13 cellular contexts compared by ENCODE assay signal in the genomic region with DNA sequence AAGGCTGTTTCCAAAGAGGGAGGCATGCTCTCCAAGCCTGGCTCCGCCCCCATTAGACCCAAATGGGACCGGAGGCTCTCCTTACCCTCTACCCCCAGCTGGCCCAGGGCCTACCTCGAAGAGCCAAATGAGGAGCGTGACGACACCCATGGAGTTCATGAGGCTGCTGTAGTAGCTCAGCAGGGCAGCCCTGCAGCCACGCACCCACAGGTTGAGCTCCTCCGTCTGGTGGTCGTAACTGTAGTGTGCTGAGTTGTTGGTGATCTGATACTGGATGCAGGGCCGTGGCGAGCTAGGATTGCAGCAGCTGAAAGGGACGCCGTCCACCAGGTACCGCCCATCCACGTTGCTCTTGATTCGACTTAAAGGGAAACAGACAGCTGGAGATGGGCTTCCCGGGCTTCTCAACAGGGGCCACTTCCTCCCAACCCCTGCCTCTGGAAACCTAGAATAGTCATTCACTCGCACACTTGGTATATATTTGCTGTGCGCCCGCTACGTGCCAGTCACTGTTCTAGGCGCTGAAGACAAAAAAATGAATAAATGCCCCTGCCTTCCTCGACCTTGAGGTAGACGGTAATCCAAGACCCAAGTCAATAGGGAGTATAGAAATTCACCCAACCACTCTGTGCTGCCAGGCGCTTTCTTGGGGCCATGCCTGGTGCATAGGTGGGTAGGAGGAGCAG. TPM values are rescaled to one million over a fixed set of nuclear protein-coding genes. Genes with fewer than 3 reads are reported as not detected.
A peak's percentile ranks its signal among the peaks of the same experiment; 100 is the strongest.
DNase-seq lines count a peak whose midpoint lies in the region; ATAC-seq and TF ChIP-seq lines count a peak whose summit lies in the region.
"Had no signal": no experiment of that assay in that cellular context is flagged by ENCODE, and none has a peak within 500 bp of the region (broad histone marks: within the 10 kb centered on the region; RNA-seq: fewer than 3 reads in every experiment).

No MANE protein-coding gene starts in this region.

- H3K4me3 ChIP-seq in HUES48 (ENCODE audit: low read depth, low read length) (peak overlapping the region; percentile 3; the same call in 1 of the 2 replicates), astrocyte of the spinal cord (ENCODE audit: low read depth, low read length) (peak overlapping the region; percentile 38), right cardiac atrium (ENCODE audit: low read length) (peak overlapping the region; percentile 27), rectal smooth muscle tissue (ENCODE audit: low read length) (peak overlapping the region; percentile 44), MG63 (no peak overlapping the region)
- H3K4me3 ChIP-seq: SJSA1 had no signal

- peak; percentile 68 to 78 for ATAC-seq in right cardiac atrium
- ATAC-seq: activated CD8-positive, alpha-beta T cell treated with anti-CD3 and anti-CD28 coated beads for 36 hours; natural killer cell treated with Interleukin-12 subunit alpha and Interleukin-12 subunit beta and Interleukin-15 and Interleukin-18, amount 100 ng/mL, for 72 hours had no signal

- in situ Hi-C loops in astrocyte of the spinal cord (cut with HindIII; ENCODE audit: low sequenced_read_pairs), result no loop called here
- in situ Hi-C loops in GM13976 (cut with MboI; ENCODE audit: low sequenced_read_pairs, unreplicated experiment), result no loop called here

- no peak overlapping the region for H3K27ac ChIP-seq in HUES48 (ENCODE audit: low read depth, low read length)
- H3K27ac ChIP-seq in right cardiac atrium (ENCODE audit: low read length), result no peak overlapping the region
- no peak overlapping the region for H3K27ac ChIP-seq in rectal smooth muscle tissue (ENCODE audit: low read depth, low read length)
- H3K27ac ChIP-seq: SJSA1 had no signal

- H3K9me3 ChIP-seq in HUES48 (ENCODE audit: control insufficient read depth, insufficient read depth, low read length), result no peaks in the 10 kb centered on the region
- no peaks in the 10 kb centered on the region for H3K9me3 ChIP-seq in right cardiac atrium (ENCODE audit: control insufficient read depth, low read length)
- H3K9me3 ChIP-seq in MG63, result no peaks in the 10 kb centered on the region
- H3K9me3 ChIP-seq: SJSA1 had no signal

- H3K9ac ChIP-seq in HUES48 (ENCODE audit: low read depth, low read length) (peak overlapping the region; percentile 2; the same call in 1 of the 2 replicates), rectal smooth muscle tissue (ENCODE audit: low read length) (no peak overlapping the region)

- TF ChIP-seq CTCF in astrocyte of the spinal cord (IDR thresholded peaks at IDR 0.05; ENCODE audit: low read depth, low read length) (no peak), GM13976 (IDR thresholded peaks at IDR 0.05; ENCODE audit: borderline replicate concordance, control extremely low read depth, extremely low read depth, insufficient read depth, missing control alignments) (no peak)

- DNase-seq in astrocyte of the spinal cord (ENCODE audit: low read depth, low spot score) (no peak), right cardiac atrium (peak; percentile 69 to 84 (median 74)), NCI-H2081 (lab: John Stamatoyannopoulos, UW) (no peak), MG63 (no peak), NCI-H1694 (lab: John Stamatoyannopoulos, UW) (no peak), GM13976 (ENCODE audit: low spot score) (no peak)
- DNase-seq: activated CD8-positive, alpha-beta T cell treated with anti-CD3 and anti-CD28 coated beads for 36 hours; CD4-positive, CD25-positive, alpha-beta regulatory T cell; NCI-H2171 had no signal

- H3K4me1 ChIP-seq in HUES48 (ENCODE audit: control insufficient read depth, insufficient read depth, low read length) (no peaks in the 10 kb centered on the region), right cardiac atrium (ENCODE audit: control insufficient read depth, insufficient read depth, low read length) (no peaks in the 10 kb centered on the region), rectal smooth muscle tissue (ENCODE audit: control insufficient read depth, insufficient read depth, low read length) (no peaks in the 10 kb centered on the region)

- WGBS in right cardiac atrium, result 52% methylated on average over 24 of the region's 24 CpGs

- H3K36me3 ChIP-seq in HUES48 (ENCODE audit: control insufficient read depth, insufficient read depth, low read length) (no peaks in the 10 kb centered on the region), rectal smooth muscle tissue (ENCODE audit: control insufficient read depth, insufficient read depth, low read length) (peaks cover 2% of the 10 kb centered on the region), MG63 (no peaks in the 10 kb centered on the region)
- H3K36me3 ChIP-seq: SJSA1 had no signal

- intact Hi-C loops in right cardiac atrium (cut with DNase I), result no loop called here

- H3K27me3 ChIP-seq in HUES48 (ENCODE audit: control insufficient read depth, insufficient read depth, low read length), result no peaks in the 10 kb centered on the region
- no peaks in the 10 kb centered on the region for H3K27me3 ChIP-seq in right cardiac atrium (ENCODE audit: control insufficient read depth, insufficient read depth)
- H3K27me3 ChIP-seq in rectal smooth muscle tissue (ENCODE audit: control insufficient read depth, insufficient read depth, low read length), result no peaks in the 10 kb centered on the region
- H3K27me3 ChIP-seq in MG63, result no peaks in the 10 kb centered on the region
- H3K27me3 ChIP-seq: SJSA1 had no signal

RNA-seq across cellular contexts. Expression of a gene that starts 18.0 kb away (rescaled TPM):
- total RNA-seq in right cardiac atrium, result 1 to 10 TPM; 1.2 to 2.5 (median 1.8) TPM
- 0.45 TPM for polyA plus RNA-seq in right cardiac atrium
- not detected in 2 replicates for total RNA-seq in MG63 (2014; rRNA removed; shearing (Covaris generic); ENCODE audit: low replicate concordance)
- total RNA-seq: activated CD8-positive, alpha-beta T cell treated with anti-CD3 and anti-CD28 coated beads for 36 hours; CD4-positive, CD25-positive, alpha-beta regulatory T cell; SJSA1 had no signal

RNA-seq across cellular contexts. Expression of a gene that starts 41.5 kb away (rescaled TPM):
- total RNA-seq in right cardiac atrium, result 10 to 100 TPM; 13.9 to 15.3 (median 14.8) TPM
- polyA plus RNA-seq in right cardiac atrium, result 18.2 TPM
- 29.2 and 37.5 TPM in 2 replicates for total RNA-seq in MG63 (2014; rRNA removed; shearing (Covaris generic); ENCODE audit: low replicate concordance)

Comparison
In these comparisons a context has a peak if more than half of its experiments do, and no peak if none do; other contexts are left out.
1. DNase-seq: peak in right cardiac atrium (3 of 3); none in astrocyte of the spinal cord (single experiment), NCI-H2081 (0 of 2), MG63 (single experiment), NCI-H1694 (single experiment) and GM13976 (single experiment).